In the genomic region with DNA sequence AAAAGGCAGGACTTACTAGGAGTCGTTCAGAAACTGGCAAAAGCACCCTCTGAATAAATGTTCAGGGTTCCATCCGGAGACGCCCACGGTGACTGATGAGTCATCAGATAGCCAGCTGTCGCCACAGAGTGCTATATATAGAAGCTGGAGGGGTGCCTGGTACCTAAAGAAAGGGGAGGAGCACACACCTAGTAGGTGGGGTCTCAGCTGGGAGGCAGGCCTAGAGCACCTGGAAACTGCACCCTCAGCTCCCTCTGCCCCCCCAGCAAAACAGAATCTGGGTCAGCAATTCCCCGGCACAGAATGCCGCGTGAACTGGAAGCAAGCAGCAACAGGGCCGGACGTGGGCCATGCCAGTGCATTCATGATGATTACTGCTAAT, we compare ENCODE assay signal across 8 cellular contexts.
DNase-seq lines count a peak whose midpoint lies in the region; ATAC-seq, FAIRE-seq and TF ChIP-seq lines count a peak whose summit lies in the region.

No MANE protein-coding gene starts in this region.

- H3K4me1 Mint-ChIP-seq in activated naive CD4-positive, alpha-beta T cell treated with anti-CD3 and anti-CD28 coated beads for 36 hours (ENCODE audit: low read depth): peaks cover 63% of the 10 kb centered on the region

- H3K27me3 Mint-ChIP-seq in activated naive CD4-positive, alpha-beta T cell treated with anti-CD3 and anti-CD28 coated beads for 36 hours (ENCODE audit: low read depth): no peaks in the 10 kb centered on the region

- H3K4me3 Mint-ChIP-seq in activated naive CD4-positive, alpha-beta T cell treated with anti-CD3 and anti-CD28 coated beads for 36 hours: peak overlapping the region; percentile 77

- H3K4me1 ChIP-seq in SJSA1 (replicated peaks): peaks cover 46% of the 10 kb centered on the region

- ATAC-seq in GM21515 (IDR thresholded peaks at IDR 0.05; ENCODE audit: unreplicated experiment): peak; percentile 47

- peak overlapping the region; percentile 65 for H3K27ac ChIP-seq in SJSA1

- H3K27me3 ChIP-seq in SJSA1 (replicated peaks): no peaks in the 10 kb centered on the region

- no peak overlapping the region for H3K4me3 ChIP-seq in SJSA1

- intact Hi-C loops in activated naive CD4-positive, alpha-beta T cell treated with anti-CD3 and anti-CD28 coated beads for 36 hours (cut with micrococcal nuclease): loop anchor here (1.0 to 5.0 kb wide), 11 partner anchors 15 to 1048 kb away; no protein-coding TSS in a partner anchor

- FAIRE-seq in GM19239 (lab: Jason Lieb, UNC): no peak

- CTCF ChIA-PET in activated naive CD4-positive, alpha-beta T cell treated with anti-CD3 and anti-CD28 coated beads for 36 hours (lab: Charles Lee): interaction anchor here (0.8 to 2.2 kb wide), 3 partner anchors 22 to 124 kb away, joined by 3 to 9 read pairs (median 3); no protein-coding TSS in a partner anchor

- H3K36me3 Mint-ChIP-seq in activated naive CD4-positive, alpha-beta T cell treated with anti-CD3 and anti-CD28 coated beads for 36 hours (ENCODE audit: low read depth): no peaks in the 10 kb centered on the region

- no peaks in the 10 kb centered on the region for H3K9me3 ChIP-seq in SJSA1 (replicated peaks)

- no peak for TF ChIP-seq EP300 in Ishikawa (IDR thresholded peaks at IDR 0.05; ENCODE audit: borderline replicate concordance)

- H3K9me3 Mint-ChIP-seq in activated naive CD4-positive, alpha-beta T cell treated with anti-CD3 and anti-CD28 coated beads for 36 hours: no peaks in the 10 kb centered on the region

- TF ChIP-seq RAD21 in Ishikawa (IDR thresholded peaks at IDR 0.05; ENCODE audit: low read depth): no peak

- H3K27ac Mint-ChIP-seq in activated naive CD4-positive, alpha-beta T cell treated with anti-CD3 and anti-CD28 coated beads for 36 hours: peak overlapping the region; percentile 98

- DNase-seq in DMS 273 (lab: John Stamatoyannopoulos, UW; ENCODE audit: unreplicated experiment) (peak; percentile 87), SJSA1 (ENCODE audit: low read depth in 1 of 2, low spot score in 2 of 2) (peak; percentile 38 to 60), mucosa of gallbladder (ENCODE audit: low spot score) (peak; percentile 20), DMS79 treated with DMSO at 0.1 percent for 48 hours (lab: John Stamatoyannopoulos, UW) (no peak), GM19239 (ENCODE audit: insufficient read length, low spot score) (no peak)
- DNase-seq in activated naive CD4-positive, alpha-beta T cell treated with anti-CD3 and anti-CD28 coated beads for 36 hours: peak; percentile 89

- H3K36me3 ChIP-seq in SJSA1: no peaks in the 10 kb centered on the region

TF ChIP-seq in Ishikawa, 13 proteins besides CTCF, POLR2A, EP300 and RAD21:
- TF ChIP-seq EGR1 (IDR thresholded peaks at IDR 0.05): peak; percentile 60
- no peak for TF ChIP-seq CEBPB (IDR thresholded peaks at IDR 0.05)

Comparison
In these comparisons a context has a peak if more than half of its experiments do, and no peak if none do; other contexts are left out.
1. DNase-seq: peak in DMS 273 (single experiment), SJSA1 (2 of 2), activated naive CD4-positive, alpha-beta T cell treated with anti-CD3 and anti-CD28 coated beads for 36 hours (single experiment) and mucosa of gallbladder (single experiment); none in DMS79 treated with DMSO at 0.1 percent for 48 hours (single experiment) and GM19239 (single experiment).